Comparison of ENCODE assay signal across 20 cellular contexts in the genomic region with DNA sequence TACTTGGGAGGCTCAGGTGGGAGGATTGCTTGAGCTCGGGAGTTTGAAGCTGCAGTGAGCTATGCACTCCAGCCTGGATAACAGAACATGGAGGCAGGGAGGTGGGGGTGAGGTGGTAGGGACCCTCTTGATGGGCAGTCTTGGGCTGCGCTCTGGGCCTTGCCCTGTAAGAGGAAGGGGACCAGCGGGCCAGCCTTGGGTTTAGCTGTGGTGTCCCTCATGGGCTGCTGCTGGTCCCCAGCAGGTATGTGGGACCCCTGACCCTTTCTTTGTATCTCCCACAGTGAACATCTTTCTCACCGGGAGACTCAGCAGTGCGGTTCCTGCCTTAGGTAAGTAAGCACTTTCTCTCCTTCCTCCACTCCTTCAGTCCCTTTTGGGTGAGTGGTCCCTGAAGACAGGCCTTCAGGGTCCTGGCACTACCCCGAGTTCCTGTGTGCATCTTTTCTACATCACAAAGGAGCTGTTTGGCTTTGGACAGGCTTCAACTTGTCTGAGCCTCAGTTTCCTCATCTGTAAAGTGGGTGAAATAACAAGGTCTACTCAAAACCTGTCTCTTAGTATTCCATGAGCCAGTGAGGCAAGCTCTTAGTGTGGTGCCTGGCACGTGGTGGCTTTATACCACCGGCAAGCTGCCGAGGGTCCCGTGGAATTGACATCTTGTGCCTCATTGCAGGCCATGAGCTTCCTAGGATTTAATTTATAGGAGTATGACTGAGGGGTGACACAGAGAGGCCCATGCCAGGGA. TPM values are rescaled to one million over a fixed set of nuclear protein-coding genes. Genes with fewer than 3 reads are reported as not detected.
"Had no signal": no experiment of that assay in that cellular context is flagged by ENCODE, and none has a peak within 500 bp of the region (broad histone marks: within the 10 kb centered on the region; RNA-seq: fewer than 3 reads in every experiment).

No MANE protein-coding gene starts in this region.

- H3K9me3 Mint-ChIP-seq: activated CD4-positive, alpha-beta T cell treated with anti-CD3 and anti-CD28 coated beads, Interleukin-2, amount 10 ng/mL, durations not matched to agents 7 days and 5 days; activated naive CD4-positive, alpha-beta T cell treated with anti-CD3 and anti-CD28 coated beads for 36 hours; activated T-cell treated with anti-CD3 and anti-CD28 coated beads, Interleukin-2, amount 50 U/mL, for 24 hours; activated T-helper 2 cell treated with anti-CD3 and anti-CD28 coated beads, Interferon-gamma antibody, Interleukin-2, Interleukin-4, amounts not matched to agents 10 μg/mL and 5 μg/mL and 100 μg/mL, durations not matched to agents 14 hours and 24 hours and 36 hours; T-cell had no signal

- H3K27ac ChIP-seq: brain microvascular endothelial cell, prostate gland, right atrium auricular region, skin epidermis, tibial artery had no signal

- ATAC-seq: activated CD8-positive, alpha-beta T cell treated with anti-CD3 and anti-CD28 coated beads, Interleukin-2, amount 10 ng/mL, durations not matched to agents 7 days and 5 days; naive thymus-derived CD4-positive, alpha-beta T cell; stimulated activated naive CD8-positive, alpha-beta T cell treated with anti-CD3 and anti-CD28 coated beads, Interleukin-15, Interleukin-2, amounts not matched to agents 100 U/mL and 50 U/mL, for 24 hours; T-cell had no signal

- H3K36me3 ChIP-seq: brain microvascular endothelial cell, prostate gland, right atrium auricular region, uterus had no signal

- H3K9me3 ChIP-seq: prostate gland, right atrium auricular region, tibial artery, uterus had no signal

- H3K27me3 ChIP-seq: brain microvascular endothelial cell, right atrium auricular region, tibial artery, uterus had no signal

- H3K36me3 Mint-ChIP-seq: naive thymus-derived CD4-positive, alpha-beta T cell; T-cell had no signal

- H3K4me3 ChIP-seq: right atrium auricular region, tibial artery had no signal

- H3K4me3 Mint-ChIP-seq: activated CD4-positive, alpha-beta T cell treated with anti-CD3 and anti-CD28 coated beads, Interleukin-2, amount 10 ng/mL, durations not matched to agents 7 days and 5 days; activated CD8-positive, alpha-beta T cell treated with anti-CD3 and anti-CD28 coated beads, Interleukin-2, amount 10 ng/mL, durations not matched to agents 7 days and 5 days; activated naive CD4-positive, alpha-beta T cell treated with anti-CD3 and anti-CD28 coated beads for 36 hours; activated T-cell treated with anti-CD3 and anti-CD28 coated beads, Interleukin-2, amount 50 U/mL, for 24 hours; T-cell had no signal

- H3K27ac Mint-ChIP-seq: activated CD4-positive, alpha-beta T cell treated with anti-CD3 and anti-CD28 coated beads, Interleukin-2, amount 10 ng/mL, durations not matched to agents 7 days and 5 days; activated CD8-positive, alpha-beta T cell treated with anti-CD3 and anti-CD28 coated beads, Interleukin-2, amount 10 ng/mL, durations not matched to agents 7 days and 5 days; activated naive CD4-positive, alpha-beta T cell treated with anti-CD3 and anti-CD28 coated beads for 36 hours; activated T-cell treated with anti-CD3 and anti-CD28 coated beads, Interleukin-2, amount 50 U/mL, for 24 hours; activated T-helper 2 cell treated with anti-CD3 and anti-CD28 coated beads, Interferon-gamma antibody, Interleukin-2, Interleukin-4, amounts not matched to agents 10 μg/mL and 5 μg/mL and 100 μg/mL, durations not matched to agents 14 hours and 24 hours and 36 hours; naive thymus-derived CD4-positive, alpha-beta T cell; T-cell had no signal

- H3K4me1 Mint-ChIP-seq: activated CD4-positive, alpha-beta T cell treated with anti-CD3 and anti-CD28 coated beads, Interleukin-2, amount 10 ng/mL, durations not matched to agents 7 days and 5 days had no signal

- DNase-seq: activated CD4-positive, alpha-beta T cell treated with anti-CD3 and anti-CD28 coated beads, Interleukin-2, amount 10 ng/mL, durations not matched to agents 7 days and 5 days; activated CD8-positive, alpha-beta T cell treated with anti-CD3 and anti-CD28 coated beads, Interleukin-2, amount 10 ng/mL, durations not matched to agents 7 days and 5 days; activated naive CD4-positive, alpha-beta T cell treated with anti-CD3 and anti-CD28 coated beads for 36 hours; activated T-cell treated with anti-CD3 and anti-CD28 coated beads, Interleukin-2, amount 50 U/mL, for 24 hours; brain microvascular endothelial cell; cerebellar nuclear complex; cortex of kidney; effector CD4-positive, alpha-beta T cell; mesenchymal stem cell; naive thymus-derived CD4-positive, alpha-beta T cell; stimulated activated naive CD8-positive, alpha-beta T cell treated with anti-CD3 and anti-CD28 coated beads, Interleukin-15, Interleukin-2, amounts not matched to agents 100 U/mL and 50 U/mL, for 24 hours; T-cell; T-helper 9 cell; tibial artery; uterus had no signal

RNA-seq across cellular contexts. Expression of gene LRP3, which starts 2.5 kb away (rescaled TPM):
- total RNA-seq: activated CD8-positive, alpha-beta T cell treated with anti-CD3 and anti-CD28 coated beads, Interleukin-2, amount 10 ng/mL, durations not matched to agents 7 days and 5 days had no signal
- polyA plus RNA-seq: naive thymus-derived CD4-positive, alpha-beta T cell had no signal

RNA-seq across cellular contexts. Expression of gene SLC7A10, which starts 29.0 kb away (rescaled TPM):
- total RNA-seq: activated CD4-positive, alpha-beta T cell treated with anti-CD3 and anti-CD28 coated beads, Interleukin-2, amount 10 ng/mL, durations not matched to agents 7 days and 5 days; activated CD8-positive, alpha-beta T cell treated with anti-CD3 and anti-CD28 coated beads, Interleukin-2, amount 10 ng/mL, durations not matched to agents 7 days and 5 days; activated naive CD4-positive, alpha-beta T cell treated with anti-CD3 and anti-CD28 coated beads for 36 hours; activated T-helper 2 cell treated with anti-CD3 and anti-CD28 coated beads, Interferon-gamma antibody, Interleukin-2, Interleukin-4, amounts not matched to agents 10 μg/mL and 5 μg/mL and 100 μg/mL, durations not matched to agents 14 hours and 24 hours and 36 hours; mucosa of gallbladder; naive thymus-derived CD4-positive, alpha-beta T cell; T-cell; uterus had no signal
- polyA plus RNA-seq: naive thymus-derived CD4-positive, alpha-beta T cell had no signal
